In genomic region chr22:23158516-23159286, GRCh38 we compare ENCODE assay signal across 28 cellular contexts. TPM values are rescaled to one million over a fixed set of nuclear protein-coding genes. Genes with fewer than 3 reads are reported as not detected.
A peak's percentile ranks its signal among the peaks of the same experiment; 100 is the strongest.
DNase-seq lines count a peak whose midpoint lies in the region; ATAC-seq, FAIRE-seq and TF ChIP-seq lines count a peak whose summit lies in the region.
"Had no signal": no experiment of that assay in that cellular context is flagged by ENCODE, and none has a peak within 500 bp of the region (broad histone marks: within the 10 kb centered on the region; RNA-seq: fewer than 3 reads in every experiment).

No MANE protein-coding gene starts in this region.

- peak overlapping the region; percentile 95 for H3K4me3 ChIP-seq in MM.1S (ENCODE audit: low read length)
- H3K4me3 ChIP-seq in K562 = no peak overlapping the region
- H3K4me3 ChIP-seq in neutrophil (ENCODE audit: low read depth in 1 of 2, low read length in 1 of 2) = no peak overlapping the region
- H3K4me3 ChIP-seq: GM23248 had no signal

- TF ChIP-seq EP300 in K562 (IDR thresholded peaks at IDR 0.05; ENCODE audit: low read length) = no peak

- no peak for FAIRE-seq in K562 (lab: Jason Lieb, UNC)
- FAIRE-seq: D721Med, G401.6 had no signal

- no peak for TF ChIP-seq POLR2A in K562 (conservative IDR thresholded peaks at IDR 0.05)

- no peaks in the 10 kb centered on the region for H3K9me2 ChIP-seq in MM.1S (replicated peaks; ENCODE audit: insufficient read depth, low read length)

- H3K27me3 ChIP-seq in MM.1S (replicated peaks; ENCODE audit: insufficient read depth, low read length) (no peaks in the 10 kb centered on the region), K562 (ENCODE audit: control insufficient read depth in 2 of 2, insufficient read depth in 2 of 2, low read length in 2 of 2) (peaks cover 79 to 92% of the 10 kb centered on the region in 2 experiments), neutrophil (no peaks in the 10 kb centered on the region)

- H3K4me2 ChIP-seq in MM.1S (ENCODE audit: low read depth, low read length) = peak overlapping the region; percentile 95
- no peak overlapping the region for H3K4me2 ChIP-seq in K562 (ENCODE audit: insufficient read depth, low read length)

- peaks cover 20% of the 10 kb centered on the region for H3K4me1 ChIP-seq in MM.1S (ENCODE audit: low read length)
- H3K4me1 ChIP-seq in K562 (replicated peaks in 1 of 2; ENCODE audit: control insufficient read depth in 2 of 2, insufficient read depth in 2 of 2, low read length in 2 of 2) = peaks cover 4 to 35% of the 10 kb centered on the region in 2 experiments; a peak in 3 of 5 replicates
- H3K4me1 ChIP-seq in neutrophil (ENCODE audit: control insufficient read depth in 1 of 2, insufficient read depth in 1 of 2, low read depth in 1 of 2, low read length in 1 of 2) = peaks cover 33 to 44% of the 10 kb centered on the region in 2 experiments

- no peak overlapping the region for H2AFZ ChIP-seq in MM.1S (ENCODE audit: low read length)
- no peak overlapping the region for H2AFZ ChIP-seq in K562 (ENCODE audit: low read depth, low read length)
- H2AFZ ChIP-seq: GM23248 had no signal

- peaks cover 39% of the 10 kb centered on the region for H3K79me2 ChIP-seq in MM.1S (ENCODE audit: low read length)
- no peaks in the 10 kb centered on the region for H3K79me2 ChIP-seq in K562 (ENCODE audit: control insufficient read depth, insufficient read depth, low read length)

- H3K27ac ChIP-seq in MM.1S (ENCODE audit: low read length) (peak overlapping the region; percentile 98; the same call in 1 of the 2 replicates), K562 (ENCODE audit: extremely low read depth, low read depth, low read length) (no peak overlapping the region), neutrophil (peak overlapping the region; percentile 82)
- H3K27ac ChIP-seq: 22Rv1, GM23248, HL-60, RWPE1 had no signal

- 7% methylated on average over 14 of the region's 14 CpGs for WGBS in K562 (ENCODE audit: insufficient coverage, low coverage, missing lambda C conversion rate)

- H4K20me1 ChIP-seq in MM.1S (ENCODE audit: insufficient read depth, low read length) = no peaks in the 10 kb centered on the region
- peaks cover 79% of the 10 kb centered on the region for H4K20me1 ChIP-seq in K562 (replicated peaks; ENCODE audit: control insufficient read depth, insufficient read depth, low read length)

- DNase-seq in NCI-H1417 (lab: John Stamatoyannopoulos, UW) = peak in 2 of 3 experiments; percentile 32 to 55
- DNase-seq in NCI-H1417 treated with DMSO at 0.1 percent for 48 hours (lab: John Stamatoyannopoulos, UW) = no peak
- DNase-seq in MM.1S = no peak
- DNase-seq in K562 (ENCODE audit: extremely low read depth in 1 of 4, low spot score in 3 of 4) = peak in 1 of 4 experiments; percentile 60
- no peak for DNase-seq in NCI-H2107 treated with DMSO at 0.1 percent for 48 hours (lab: John Stamatoyannopoulos, UW; ENCODE audit: unreplicated experiment)
- DNase-seq in NCI-H345 (lab: John Stamatoyannopoulos, UW) = no peak
- DNase-seq in DMS 273 treated with DMSO at 0.1 percent for 48 hours (lab: John Stamatoyannopoulos, UW) = no peak
- DNase-seq: ACHN, GM23248, NCI-H1105 treated with DMSO at 0.1 percent for 48 hours, NCI-H187, NCI-H2081 treated with DMSO at 0.1 percent for 48 hours, NCI-H2171 treated with DMSO at 0.1 percent for 48 hours, NCI-H524, NCI-H774, SHP77, T-helper 1 cell had no signal

- intact Hi-C loops in K562 (cut with micrococcal nuclease) = no loop called here

- H3K9me3 ChIP-seq in MM.1S (replicated peaks; ENCODE audit: insufficient read depth, low read length) (no peaks in the 10 kb centered on the region), K562 (replicated peaks; ENCODE audit: control insufficient read depth, insufficient read depth, low read depth, low read length) (no peaks in the 10 kb centered on the region), neutrophil (no peaks in the 10 kb centered on the region)

- in situ Hi-C loops in K562 (cut with MboI) = loop anchor here (25.0 kb wide), 1 partner anchor 429 kb away; the partner anchor contains the start of gene IGLL1

- peak; percentile 1 for ATAC-seq in K562
- ATAC-seq: HCT116, Panc1 had no signal

- peak overlapping the region; percentile 99 for H3K9ac ChIP-seq in MM.1S (ENCODE audit: low read length)
- peak overlapping the region in 1 of 2 experiments; percentile 59; a peak in 2 of 4 replicates for H3K9ac ChIP-seq in K562 (ENCODE audit: insufficient read depth in 1 of 2, low read depth in 2 of 2, low read length in 2 of 2)
- H3K9ac ChIP-seq: GM23248 had no signal

- CTCF ChIA-PET in K562 (lab: Yijun Ruan, JAX; ENCODE audit: low intra/inter-chr PET ratio) = interaction anchor here (3.1 kb wide), 1 partner anchor 123 kb away, joined by 16 read pairs; no protein-coding TSS in a partner anchor

- BruUV-seq in K562 (replicated peaks; lab: Mats Ljungman, UMichigan) = no TSS peak

- POLR2A ChIA-PET in K562 (lab: Yijun Ruan, JAX) = interaction anchor here (0.5 to 86.5 kb wide), 8 partner anchors 12 to 456 kb away, joined by 3 to 3476 read pairs (median 3); partner anchors contain the start of genes BCR and RAB36

- peaks cover 6% of the 10 kb centered on the region for H3K9me1 ChIP-seq in K562 (ENCODE audit: control insufficient read depth, insufficient read depth, low read length)

- TF ChIP-seq CTCF in MM.1S (IDR thresholded peaks at IDR 0.05; ENCODE audit: low read length) = no peak
- no peak for TF ChIP-seq CTCF in K562 (IDR thresholded peaks at IDR 0.05 in 2 of 3, conservative IDR thresholded peaks at IDR 0.05 in 1 of 3; ENCODE audit: insufficient read depth in 2 of 3, low read depth in 1 of 3, low read length in 3 of 3)
- no peak for TF ChIP-seq CTCF in neutrophil (IDR thresholded peaks at IDR 0.05)

- no peak for TF ChIP-seq RAD21 in K562 (CRISPR knock-in tag; conservative IDR thresholded peaks at IDR 0.05 in 1 of 2, IDR thresholded peaks at IDR 0.05 in 1 of 2)

- H3F3A ChIP-seq in MM.1S (ENCODE audit: insufficient read depth, low read length) = peaks cover 24% of the 10 kb centered on the region

- H3K36me3 ChIP-seq in MM.1S (replicated peaks; ENCODE audit: insufficient read depth, low read length) = peaks cover 7% of the 10 kb centered on the region; the same call in 1 of the 2 replicates
- H3K36me3 ChIP-seq in K562 (ENCODE audit: control insufficient read depth, insufficient read depth, low read length) = no peaks in the 10 kb centered on the region
- H3K36me3 ChIP-seq in neutrophil = no peaks in the 10 kb centered on the region

RNA-seq across cellular contexts. Expression of gene RAB36, which starts 13.4 kb away (rescaled TPM):
- total RNA-seq in K562 (2011; cell fraction: chromatin; rRNA removed; ENCODE audit: low replicate concordance) = not detected in 2 replicates
- not detected in 2 replicates for total RNA-seq in K562 (2011; cell fraction: nucleolus; rRNA removed)
- not detected in 2 replicates for total RNA-seq in K562 (2011; cell fraction: nucleoplasm; rRNA removed)
- total RNA-seq in K562 (2014; rRNA removed) = 0.04 and 0.50 TPM in 2 replicates
- total RNA-seq in K562 (2014; rRNA removed; fragmentation: Illumina TruSeq; extraction: Trizol) = not detected in 2 replicates
- not detected in 2 replicates for total RNA-seq in K562 (2015; rRNA removed; fragmentation: Illumina TruSeq; extraction: Trizol)
- 0.09 TPM in 1 of 2 replicates, not detected in the other for total RNA-seq in K562 (2021)
- polyA plus RNA-seq in K562 (2011; rRNA removed) = 0.01 and 0.04 TPM in 2 replicates
- 0.58 TPM in 1 of 2 replicates, not detected in the other for polyA plus RNA-seq in K562 (2011; cell fraction: cytosol; rRNA removed)
- 0.06 TPM in 1 of 2 replicates, not detected in the other for polyA plus RNA-seq in K562 (2011; cell fraction: nucleus; rRNA removed)
- polyA plus RNA-seq in K562 (2012) = 0.08 and 0.18 TPM in 2 replicates
- polyA plus RNA-seq in K562 (2014; fragmentation: Illumina TruSeq; extraction: Trizol) = not detected in 2 replicates
- under 1 TPM; 0.04 to 0.08 TPM for polyA plus RNA-seq in K562 (2014; fragmentation: Nextera tagmentation; extraction: Ambion mirVana)
- polyA plus RNA-seq in K562 (2014; rRNA removed) = 0.08 TPM in 1 of 2 replicates, not detected in the other
- 0.42 TPM in 1 of 2 replicates, not detected in the other for polyA minus RNA-seq in K562 (2011; rRNA and poly(A)+ RNA removed)
- not detected in 2 replicates for polyA minus RNA-seq in K562 (2011; cell fraction: cytosol; rRNA and poly(A)+ RNA removed)
- polyA minus RNA-seq in K562 (2011; cell fraction: nucleus; rRNA and poly(A)+ RNA removed) = 0.11 and 0.40 TPM in 2 replicates

RNA-seq across cellular contexts. Expression of gene RSPH14, which starts 16.9 kb away (rescaled TPM):
- total RNA-seq in K562 (2011; cell fraction: chromatin; rRNA removed; ENCODE audit: low replicate concordance) = not detected in 2 replicates
- total RNA-seq in K562 (2011; cell fraction: nucleolus; rRNA removed) = not detected in 2 replicates
- not detected in 2 replicates for total RNA-seq in K562 (2011; cell fraction: nucleoplasm; rRNA removed)
- not detected in 2 replicates for total RNA-seq in K562 (2014; rRNA removed)
- not detected in 2 replicates for total RNA-seq in K562 (2014; rRNA removed; fragmentation: Illumina TruSeq; extraction: Trizol)
- total RNA-seq in K562 (2015; rRNA removed; fragmentation: Illumina TruSeq; extraction: Trizol) = not detected in 2 replicates
- total RNA-seq in K562 (2021) = not detected in 2 replicates
- 0.24 TPM in 1 of 2 replicates, not detected in the other for polyA plus RNA-seq in K562 (2011; rRNA removed)
- polyA plus RNA-seq in K562 (2011; cell fraction: cytosol; rRNA removed) = not detected in 2 replicates
- polyA plus RNA-seq in K562 (2011; cell fraction: nucleus; rRNA removed) = 0.27 TPM in 1 of 2 replicates, not detected in the other
- not detected in 2 replicates for polyA plus RNA-seq in K562 (2012)
- not detected in 2 replicates for polyA plus RNA-seq in K562 (2014; fragmentation: Illumina TruSeq; extraction: Trizol)
- polyA plus RNA-seq in K562 (2014; fragmentation: Nextera tagmentation; extraction: Ambion mirVana) = under 1 TPM in 1 of 2 experiments, not detected in 1; 0.35 TPM
- not detected in 2 replicates for polyA plus RNA-seq in K562 (2014; rRNA removed)
- polyA minus RNA-seq in K562 (2011; rRNA and poly(A)+ RNA removed) = not detected in 2 replicates
- not detected in 2 replicates for polyA minus RNA-seq in K562 (2011; cell fraction: cytosol; rRNA and poly(A)+ RNA removed)
- not detected in 2 replicates for polyA minus RNA-seq in K562 (2011; cell fraction: nucleus; rRNA and poly(A)+ RNA removed)
- total RNA-seq: GM23248, LHCN-M2, MCF 10A, SK-MEL-5 had no signal
- polyA plus RNA-seq: GM23248 had no signal

RNA-seq across cellular contexts. Expression of gene BCR, which starts 21.6 kb away (rescaled TPM):
- total RNA-seq in K562 (2011; cell fraction: chromatin; rRNA removed; ENCODE audit: low replicate concordance) = 234 and 446 TPM in 2 replicates
- 279 and 314 TPM in 2 replicates for total RNA-seq in K562 (2011; cell fraction: nucleolus; rRNA removed)
- 196 and 222 TPM in 2 replicates for total RNA-seq in K562 (2011; cell fraction: nucleoplasm; rRNA removed)
- total RNA-seq in K562 (2014; rRNA removed) = 81.7 and 100 TPM in 2 replicates
- total RNA-seq in K562 (2014; rRNA removed; fragmentation: Illumina TruSeq; extraction: Trizol) = 27.5 and 45.6 TPM in 2 replicates
- total RNA-seq in K562 (2015; rRNA removed; fragmentation: Illumina TruSeq; extraction: Trizol) = 65.7 and 68.4 TPM in 2 replicates
- 144 and 150 TPM in 2 replicates for total RNA-seq in K562 (2021)
- 20.9 and 36.8 TPM in 2 replicates for polyA plus RNA-seq in K562 (2011; rRNA removed)
- 26.4 and 31.1 TPM in 2 replicates for polyA plus RNA-seq in K562 (2011; cell fraction: cytosol; rRNA removed)
- 57.9 and 76.9 TPM in 2 replicates for polyA plus RNA-seq in K562 (2011; cell fraction: nucleus; rRNA removed)
- 73.9 and 75.3 TPM in 2 replicates for polyA plus RNA-seq in K562 (2012)
- 45.8 and 60.4 TPM in 2 replicates for polyA plus RNA-seq in K562 (2014; fragmentation: Illumina TruSeq; extraction: Trizol)
- polyA plus RNA-seq in K562 (2014; fragmentation: Nextera tagmentation; extraction: Ambion mirVana) = under 1 TPM; 0.41 to 0.70 TPM
- 34.9 and 36.1 TPM in 2 replicates for polyA plus RNA-seq in K562 (2014; rRNA removed)
- 113 and 124 TPM in 2 replicates for polyA minus RNA-seq in K562 (2011; rRNA and poly(A)+ RNA removed)
- 132 and 181 TPM in 2 replicates for polyA minus RNA-seq in K562 (2011; cell fraction: cytosol; rRNA and poly(A)+ RNA removed)
- 138 and 300 TPM in 2 replicates for polyA minus RNA-seq in K562 (2011; cell fraction: nucleus; rRNA and poly(A)+ RNA removed)

Comparison
In these comparisons a context has a peak if more than half of its experiments do, and no peak if none do; other contexts are left out.
1. DNase-seq: peak in NCI-H1417 (2 of 3); none in NCI-H1417 treated with DMSO at 0.1 percent for 48 hours (single experiment), MM.1S (single experiment), NCI-H2107 treated with DMSO at 0.1 percent for 48 hours (single experiment), NCI-H345 (single experiment) and DMS 273 treated with DMSO at 0.1 percent for 48 hours (single experiment).